Comparison of ENCODE assay signal across 14 cellular contexts in the genomic region with DNA sequence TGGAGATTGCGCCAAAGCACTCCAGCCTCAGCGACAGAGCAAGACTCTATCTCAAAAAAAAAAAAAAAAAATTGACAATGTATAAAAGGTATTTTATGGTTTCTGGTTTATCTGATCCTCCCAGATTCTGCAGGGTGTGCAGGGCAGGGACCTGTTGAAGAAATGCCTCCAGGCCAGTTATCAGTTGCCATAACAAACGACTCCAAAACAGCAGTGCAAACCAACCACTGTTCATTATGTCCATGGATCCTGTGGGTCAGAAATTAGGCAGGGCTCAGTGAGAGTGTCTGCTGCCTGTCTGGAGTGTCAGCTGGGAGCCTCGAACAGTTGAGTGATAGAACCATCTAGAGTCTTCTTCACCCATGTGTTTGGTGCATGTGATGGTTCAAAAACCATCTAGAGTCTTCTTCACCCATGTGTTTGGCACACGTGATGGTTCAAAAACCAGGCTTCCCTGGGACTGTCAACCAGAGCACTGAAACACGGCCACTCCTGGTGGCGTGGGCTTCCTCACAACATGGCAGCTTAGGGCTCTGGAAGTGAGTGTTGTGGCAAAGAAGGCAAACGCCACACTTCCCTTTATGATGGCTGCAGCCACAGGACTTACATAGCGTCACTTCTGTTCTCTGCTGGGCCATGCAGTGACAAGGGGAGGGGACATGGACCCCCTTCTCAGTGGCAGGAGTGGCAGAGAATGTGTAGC.
"Had no signal": no experiment of that assay in that cellular context is flagged by ENCODE, and none has a peak within 500 bp of the region (broad histone marks: within the 10 kb centered on the region; RNA-seq: fewer than 3 reads in every experiment).

No MANE protein-coding gene starts in this region.

- H3K4me3 Mint-ChIP-seq: memory B cell; natural killer cell; stimulated activated memory B cell treated with anti-CD40 and anti-IgM and Interleukin-4, amounts not matched to agents 10 μg/mL and 1 μg/mL and 100 μg/mL, for 72 hours had no signal

- DNase-seq: activated CD4-positive, alpha-beta T cell treated with anti-CD3 and anti-CD28 coated beads, Interleukin-2, amount 10 ng/mL, durations not matched to agents 24 days and 14 days; activated CD4-positive, CD25-positive, alpha-beta regulatory T cell; activated naive CD4-positive, alpha-beta T cell treated with Interleukin-2 at 50 U/mL for 16 hours; activated T-cell treated with anti-CD3 and anti-CD28 coated beads for 4 hours; left ventricle myocardium inferior; natural killer cell; stimulated activated CD4-positive, alpha-beta T cell treated with anti-CD3 and anti-CD28 coated beads, Interleukin-2, amount 100 ng/mL, for 48 hours had no signal

- H3K4me1 ChIP-seq: vagina had no signal

- H3K27ac ChIP-seq: cardiac muscle cell, esophagus muscularis mucosa, left ventricle myocardium inferior, vagina had no signal

- ATAC-seq: natural killer cell; stimulated activated memory B cell treated with anti-CD40 and anti-IgM and Interleukin-4, amounts not matched to agents 10 μg/mL and 1 μg/mL and 100 μg/mL, for 72 hours had no signal

- H3K36me3 ChIP-seq: cardiac muscle cell, esophagus muscularis mucosa, left ventricle myocardium inferior, tibial nerve, vagina had no signal

- H3K27me3 Mint-ChIP-seq: activated CD4-positive, alpha-beta T cell treated with anti-CD3 and anti-CD28 coated beads, Interleukin-2, amount 10 ng/mL, durations not matched to agents 24 days and 14 days had no signal

- H3K9me3 ChIP-seq: esophagus muscularis mucosa, left ventricle myocardium inferior, tibial nerve, vagina had no signal

- H3K36me3 Mint-ChIP-seq: memory B cell; natural killer cell; stimulated activated memory B cell treated with anti-CD40 and anti-IgM and Interleukin-4, amounts not matched to agents 10 μg/mL and 1 μg/mL and 100 μg/mL, for 72 hours had no signal

- H3K9me3 Mint-ChIP-seq: activated CD4-positive, alpha-beta T cell treated with anti-CD3 and anti-CD28 coated beads, Interleukin-2, amount 10 ng/mL, durations not matched to agents 24 days and 14 days; memory B cell; natural killer cell; stimulated activated memory B cell treated with anti-CD40 and anti-IgM and Interleukin-4, amounts not matched to agents 10 μg/mL and 1 μg/mL and 100 μg/mL, for 72 hours; T-helper 2 cell treated with Interferon-gamma antibody and Interleukin-4, amounts not matched to agents 5 μg/mL and 100 μg/mL, for 36 hours had no signal

- H3K27me3 ChIP-seq: cardiac muscle cell, esophagus muscularis mucosa, tibial nerve, vagina had no signal

- H3K27ac Mint-ChIP-seq: memory B cell; natural killer cell; stimulated activated memory B cell treated with anti-CD40 and anti-IgM and Interleukin-4, amounts not matched to agents 10 μg/mL and 1 μg/mL and 100 μg/mL, for 72 hours had no signal

- H3K4me3 ChIP-seq: cardiac muscle cell, esophagus muscularis mucosa, left ventricle myocardium inferior, tibial nerve, vagina had no signal
